In genomic region chr2:197147942-197148341, GRCh38 we compare ENCODE assay signal across 22 cellular contexts.
A peak's percentile ranks its signal among the peaks of the same experiment; 100 is the strongest.
DNase-seq lines count a peak whose midpoint lies in the region; ATAC-seq and TF ChIP-seq lines count a peak whose summit lies in the region.
"Had no signal": no experiment of that assay in that cellular context is flagged by ENCODE, and none has a peak within 500 bp of the region (broad histone marks: within the 10 kb centered on the region; RNA-seq: fewer than 3 reads in every experiment).

No MANE protein-coding gene starts in this region.

- H3K27me3 ChIP-seq in mesendoderm (ENCODE audit: insufficient read depth, low read length, poor library complexity): no peaks in the 10 kb centered on the region
- H3K27me3 ChIP-seq: testis had no signal

- no peak overlapping the region for H2BK5ac ChIP-seq in mesendoderm (ENCODE audit: low read length)

- DNase-seq in natural killer cell (no peak), mesendoderm (peak; percentile 78), AG20443 (ENCODE audit: low spot score) (no peak), DMS53 treated with DMSO at 0.1 percent for 48 hours (lab: John Stamatoyannopoulos, UW; ENCODE audit: unreplicated experiment) (no peak)
- DNase-seq in natural killer cell treated with Interleukin-12 subunit alpha and Interleukin-12 subunit beta and Interleukin-15 and Interleukin-18, amount 100 ng/mL, for 72 hours (ENCODE audit: low spot score): no peak
- DNase-seq: activated CD4-positive, alpha-beta T cell treated with anti-CD3 and anti-CD28 coated beads, Interleukin-2, amount 10 ng/mL, durations not matched to agents 24 days and 14 days; activated CD8-positive, alpha-beta memory T cell treated with anti-CD3 and anti-CD28 coated beads, Interleukin-2, amount 50 U/mL, for 48 hours; activated naive CD4-positive, alpha-beta T cell; Caco-2; head of caudate nucleus; left ventricle myocardium superior; NCI-H187; occipital lobe; retina; stimulated activated CD8-positive, alpha-beta memory T cell treated with anti-CD3 and anti-CD28 coated beads, Interleukin-4, amount 100 ng/mL, for 48 hours; SW 1271; testis had no signal

- TF ChIP-seq POLR2A in GM18505 (IDR thresholded peaks at IDR 0.05; ENCODE audit: borderline replicate concordance, extremely low read depth, insufficient read depth, insufficient read length): no peak

- H2AK5ac ChIP-seq in mesendoderm (ENCODE audit: low read length): no peak overlapping the region

- ATAC-seq in natural killer cell (no peak), GM18505 (IDR thresholded peaks at IDR 0.05; ENCODE audit: unreplicated experiment) (no peak)
- no peak for ATAC-seq in natural killer cell treated with Interleukin-12 subunit alpha and Interleukin-12 subunit beta and Interleukin-15 and Interleukin-18, amount 100 ng/mL, for 72 hours
- ATAC-seq: left ventricle myocardium superior had no signal

- H3K4ac ChIP-seq in mesendoderm (ENCODE audit: low read depth, low read length): no peak overlapping the region

- H3K36me3 ChIP-seq in mesendoderm (ENCODE audit: control insufficient read depth, insufficient read depth, low read length): no peaks in the 10 kb centered on the region
- H3K36me3 ChIP-seq: HAP-1 had no signal

- no CpG with 5 or more reads among the region's 4 CpGs for WGBS in mesendoderm (ENCODE audit: extremely low coverage, insufficient coverage, low lambda C conversion rate)

- intact Hi-C loops in natural killer cell (cut with micrococcal nuclease): no loop called here

- H3K4me3 ChIP-seq in mesendoderm (ENCODE audit: low read length): no peak overlapping the region
- H3K4me3 ChIP-seq: coronary artery, HAP-1, testis had no signal

- no peaks in the 10 kb centered on the region for H3K79me1 ChIP-seq in mesendoderm (ENCODE audit: low read length)

- H3K9me3 Mint-ChIP-seq in natural killer cell: no peaks in the 10 kb centered on the region
- H3K9me3 Mint-ChIP-seq in natural killer cell treated with Interleukin-12 subunit alpha and Interleukin-12 subunit beta and Interleukin-15 and Interleukin-18, amount 100 ng/mL, for 72 hours: no peaks in the 10 kb centered on the region
- H3K9me3 Mint-ChIP-seq: activated CD4-positive, alpha-beta T cell treated with anti-CD3 and anti-CD28 coated beads, Interleukin-2, amount 10 ng/mL, durations not matched to agents 24 days and 14 days had no signal

- no peaks in the 10 kb centered on the region for H3K79me2 ChIP-seq in mesendoderm (ENCODE audit: control insufficient read depth, insufficient read depth, low read length)

- H3K18ac ChIP-seq in mesendoderm (ENCODE audit: low read length): no peak overlapping the region

- no peak overlapping the region for H3K56ac ChIP-seq in mesendoderm (ENCODE audit: low read length)

- H3K4me2 ChIP-seq in mesendoderm (ENCODE audit: low read length): no peak overlapping the region
- H3K4me2 ChIP-seq: KMS-11 had no signal

- H2BK15ac ChIP-seq in mesendoderm (replicated peaks; ENCODE audit: low read depth): no peak overlapping the region

- peaks cover 72 to 75% of the 10 kb centered on the region in 2 donors for H3K4me1 Mint-ChIP-seq in natural killer cell
- H3K4me1 Mint-ChIP-seq in natural killer cell treated with Interleukin-12 subunit alpha and Interleukin-12 subunit beta and Interleukin-15 and Interleukin-18, amount 100 ng/mL, for 72 hours (ENCODE audit: low read depth in 2 of 2): peaks cover 59 to 70% of the 10 kb centered on the region in 2 donors

- H3K27ac ChIP-seq in VCaP (peak overlapping the region; percentile 87), mesendoderm (ENCODE audit: low read depth, low read length) (no peak overlapping the region)
- H3K27ac ChIP-seq: coronary artery, KMS-11, testis had no signal

- peak overlapping the region; percentile 87 for H3K27ac Mint-ChIP-seq in natural killer cell
- peak overlapping the region in 1 of 2 donors; percentile 68 for H3K27ac Mint-ChIP-seq in natural killer cell treated with Interleukin-12 subunit alpha and Interleukin-12 subunit beta and Interleukin-15 and Interleukin-18, amount 100 ng/mL, for 72 hours

- H3K36me3 Mint-ChIP-seq in natural killer cell: no peaks in the 10 kb centered on the region
- H3K36me3 Mint-ChIP-seq in natural killer cell treated with Interleukin-12 subunit alpha and Interleukin-12 subunit beta and Interleukin-15 and Interleukin-18, amount 100 ng/mL, for 72 hours: peaks cover 10% of the 10 kb centered on the region

- no peak overlapping the region for H2BK120ac ChIP-seq in mesendoderm (ENCODE audit: low read depth, low read length)

- H3K4me1 ChIP-seq in mesendoderm (ENCODE audit: control insufficient read depth, low read depth, low read length): peaks cover 16% of the 10 kb centered on the region
- H3K4me1 ChIP-seq: HAP-1, testis had no signal

- H4K8ac ChIP-seq in mesendoderm (ENCODE audit: low read depth, low read length): no peak overlapping the region

- TF ChIP-seq CTCF in natural killer cell (IDR thresholded peaks at IDR 0.05) (no peak), VCaP (conservative IDR thresholded peaks at IDR 0.05) (no peak)

- no peak overlapping the region for H3K23ac ChIP-seq in mesendoderm (ENCODE audit: low read length)

- H3K9ac ChIP-seq in mesendoderm (ENCODE audit: low read length): no peak overlapping the region
- H3K9ac ChIP-seq: KMS-11 had no signal

- H4K5ac ChIP-seq in mesendoderm (ENCODE audit: low read length): no peak overlapping the region

- H3K27me3 Mint-ChIP-seq in natural killer cell (ENCODE audit: low read depth in 2 of 2): no peaks in the 10 kb centered on the region
- no peaks in the 10 kb centered on the region for H3K27me3 Mint-ChIP-seq in natural killer cell treated with Interleukin-12 subunit alpha and Interleukin-12 subunit beta and Interleukin-15 and Interleukin-18, amount 100 ng/mL, for 72 hours
- H3K27me3 Mint-ChIP-seq: activated CD4-positive, alpha-beta T cell treated with anti-CD3 and anti-CD28 coated beads, Interleukin-2, amount 10 ng/mL, durations not matched to agents 24 days and 14 days had no signal

- no peak overlapping the region for H3K4me3 Mint-ChIP-seq in natural killer cell
- no peak overlapping the region for H3K4me3 Mint-ChIP-seq in natural killer cell treated with Interleukin-12 subunit alpha and Interleukin-12 subunit beta and Interleukin-15 and Interleukin-18, amount 100 ng/mL, for 72 hours
